ENCODE assay signal across 15 cellular contexts in genomic region chr9:126534431-126535186, GRCh38.
A peak's percentile ranks its signal among the peaks of the same experiment; 100 is the strongest.
DNase-seq lines count a peak whose midpoint lies in the region; ATAC-seq, FAIRE-seq and TF ChIP-seq lines count a peak whose summit lies in the region.
"Had no signal": no experiment of that assay in that cellular context is flagged by ENCODE, and none has a peak within 500 bp of the region (broad histone marks: within the 10 kb centered on the region; RNA-seq: fewer than 3 reads in every experiment).

No MANE protein-coding gene starts in this region.

- peak overlapping the region; percentile 62 for H3K4me3 Mint-ChIP-seq in glutamatergic neuron (ENCODE audit: unreplicated experiment)
- no peak overlapping the region for H3K4me3 Mint-ChIP-seq in activated CD4-positive, alpha-beta T cell treated with anti-CD3 and anti-CD28 coated beads, Interleukin-2, amount 10 ng/mL, durations not matched to agents 7 days and 5 days
- no peak overlapping the region for H3K4me3 Mint-ChIP-seq in activated T-cell treated with anti-CD3 and anti-CD28 coated beads, Interleukin-2, amount 50 U/mL, for 72 hours
- H3K4me3 Mint-ChIP-seq: activated T-cell treated with anti-CD3 and anti-CD28 coated beads, Interleukin-2, amount 50 U/mL, for 4 hours had no signal

- H3K4me3 ChIP-seq in NT2/D1 (ENCODE audit: insufficient read length, low read depth) (peak overlapping the region; percentile 33), osteoblast (ENCODE audit: insufficient read depth, low read length) (no peak overlapping the region)
- H3K4me3 ChIP-seq: thyroid gland had no signal

- POLR2A ChIA-PET in activated CD4-positive, alpha-beta T cell treated with anti-CD3 and anti-CD28 coated beads, Interleukin-2, amount 10 ng/mL, durations not matched to agents 7 days and 5 days (lab: Charles Lee), result no interaction called here
- POLR2A ChIA-PET in RWPE1 (lab: Yijun Ruan, JAX; ENCODE audit: low non-redundant PET), result no interaction called here

- no peaks in the 10 kb centered on the region for H3K9me3 ChIP-seq in NT2/D1 (ENCODE audit: insufficient read depth, low read length)
- H3K9me3 ChIP-seq in osteoblast (ENCODE audit: low read depth, low read length), result no peaks in the 10 kb centered on the region
- H3K9me3 ChIP-seq: thyroid gland had no signal

- intact Hi-C loops in left ventricle myocardium superior (cut with micrococcal nuclease), result no loop called here

- H4K20me1 ChIP-seq in osteoblast (ENCODE audit: insufficient read depth, low read length), result no peaks in the 10 kb centered on the region

- H3K9me3 Mint-ChIP-seq in glutamatergic neuron (ENCODE audit: unreplicated experiment), result peaks cover 10% of the 10 kb centered on the region
- no peaks in the 10 kb centered on the region for H3K9me3 Mint-ChIP-seq in activated CD4-positive, alpha-beta T cell treated with anti-CD3 and anti-CD28 coated beads, Interleukin-2, amount 10 ng/mL, durations not matched to agents 7 days and 5 days
- no peaks in the 10 kb centered on the region for H3K9me3 Mint-ChIP-seq in activated T-cell treated with anti-CD3 and anti-CD28 coated beads, Interleukin-2, amount 50 U/mL, for 72 hours
- H3K9me3 Mint-ChIP-seq: activated T-cell treated with anti-CD3 and anti-CD28 coated beads, Interleukin-2, amount 50 U/mL, for 4 hours had no signal

- peak overlapping the region; percentile 45 for H3K9ac ChIP-seq in NT2/D1 (ENCODE audit: insufficient read length, low read depth)

- peaks cover 8% of the 10 kb centered on the region for H3K27me3 Mint-ChIP-seq in glutamatergic neuron (ENCODE audit: unreplicated experiment)
- peaks cover 8% of the 10 kb centered on the region for H3K27me3 Mint-ChIP-seq in activated CD4-positive, alpha-beta T cell treated with anti-CD3 and anti-CD28 coated beads, Interleukin-2, amount 10 ng/mL, durations not matched to agents 7 days and 5 days
- peaks cover 59% of the 10 kb centered on the region for H3K27me3 Mint-ChIP-seq in activated T-cell treated with anti-CD3 and anti-CD28 coated beads, Interleukin-2, amount 50 U/mL, for 72 hours (ENCODE audit: low read depth)

- H3K4me1 ChIP-seq in NT2/D1 (ENCODE audit: insufficient read depth, insufficient read length), result peaks cover 24% of the 10 kb centered on the region
- H3K4me1 ChIP-seq in osteoblast (ENCODE audit: insufficient read depth, low read length), result no peaks in the 10 kb centered on the region
- H3K4me1 ChIP-seq: thyroid gland had no signal

- no peaks in the 10 kb centered on the region for H3K36me3 Mint-ChIP-seq in glutamatergic neuron (ENCODE audit: unreplicated experiment)
- no peaks in the 10 kb centered on the region for H3K36me3 Mint-ChIP-seq in activated CD4-positive, alpha-beta T cell treated with anti-CD3 and anti-CD28 coated beads, Interleukin-2, amount 10 ng/mL, durations not matched to agents 7 days and 5 days (ENCODE audit: low read depth)
- no peaks in the 10 kb centered on the region for H3K36me3 Mint-ChIP-seq in activated T-cell treated with anti-CD3 and anti-CD28 coated beads, Interleukin-2, amount 50 U/mL, for 72 hours (ENCODE audit: insufficient read depth in 2 of 2)

- H3K27ac Mint-ChIP-seq in glutamatergic neuron (ENCODE audit: unreplicated experiment), result peak overlapping the region; percentile 75
- no peak overlapping the region for H3K27ac Mint-ChIP-seq in activated CD4-positive, alpha-beta T cell treated with anti-CD3 and anti-CD28 coated beads, Interleukin-2, amount 10 ng/mL, durations not matched to agents 7 days and 5 days
- H3K27ac Mint-ChIP-seq in activated T-cell treated with anti-CD3 and anti-CD28 coated beads, Interleukin-2, amount 50 U/mL, for 72 hours, result no peak overlapping the region

- DNase-seq in NT2/D1 (ENCODE audit: low read depth, low spot score) (no peak), glutamatergic neuron (peak; percentile 73), osteoblast (ENCODE audit: insufficient read length, low spot score, missing footprints) (peak; percentile 69), left ventricle myocardium superior (no peak), RWPE1 (ENCODE audit: low spot score) (no peak)
- DNase-seq in activated CD4-positive, alpha-beta T cell treated with anti-CD3 and anti-CD28 coated beads, Interleukin-2, amount 10 ng/mL, durations not matched to agents 7 days and 5 days, result no peak
- no peak for DNase-seq in activated T-cell treated with anti-CD3 and anti-CD28 coated beads, Interleukin-2, amount 50 U/mL, for 72 hours
- DNase-seq: activated CD4-positive, alpha-beta T cell treated with anti-CD3 and anti-CD28 coated beads for 48 hours; activated T-cell treated with anti-CD3 and anti-CD28 coated beads, Interleukin-2, amount 50 U/mL, for 4 hours; central memory CD4-positive, alpha-beta T cell; MV-4-11; stimulated activated CD8-positive, alpha-beta memory T cell treated with anti-CD3 and anti-CD28 coated beads, Interleukin-4, amount 100 ng/mL, for 48 hours; thyroid gland had no signal

- no peaks in the 10 kb centered on the region for H3K36me3 ChIP-seq in NT2/D1 (ENCODE audit: insufficient read depth, insufficient read length, low read length)
- no peaks in the 10 kb centered on the region for H3K36me3 ChIP-seq in osteoblast (ENCODE audit: insufficient read depth, low read length)
- H3K36me3 ChIP-seq: thyroid gland had no signal

- peaks cover 42% of the 10 kb centered on the region for H3K4me1 Mint-ChIP-seq in glutamatergic neuron (ENCODE audit: low read depth, unreplicated experiment)
- H3K4me1 Mint-ChIP-seq in activated CD4-positive, alpha-beta T cell treated with anti-CD3 and anti-CD28 coated beads, Interleukin-2, amount 10 ng/mL, durations not matched to agents 7 days and 5 days, result no peaks in the 10 kb centered on the region
- no peaks in the 10 kb centered on the region for H3K4me1 Mint-ChIP-seq in activated T-cell treated with anti-CD3 and anti-CD28 coated beads, Interleukin-2, amount 50 U/mL, for 72 hours (ENCODE audit: low read depth)

- ATAC-seq in left ventricle myocardium superior, result no peak
- ATAC-seq in activated T-cell treated with anti-CD3 and anti-CD28 coated beads, Interleukin-2, amount 50 U/mL, for 72 hours (replicated peaks in 1 of 2), result no peak
- ATAC-seq: activated T-cell treated with anti-CD3 and anti-CD28 coated beads, Interleukin-2, amount 50 U/mL, for 4 hours had no signal

- CTCF ChIA-PET in activated CD4-positive, alpha-beta T cell treated with anti-CD3 and anti-CD28 coated beads, Interleukin-2, amount 10 ng/mL, durations not matched to agents 7 days and 5 days (lab: Charles Lee), result no interaction called here
- CTCF ChIA-PET in RWPE1 (lab: Yijun Ruan, JAX), result interaction anchor here (0.6 kb wide), 1 partner anchor 33 kb away, joined by 3 read pairs; no protein-coding TSS in a partner anchor

- FAIRE-seq in G401.6 (lab: Jason Lieb, UNC), result peak; percentile 99
- FAIRE-seq: endometrium had no signal

- no peak overlapping the region for H2AFZ ChIP-seq in osteoblast (ENCODE audit: low read length)

- H3K27ac ChIP-seq in osteoblast (ENCODE audit: low read depth, low read length) (no peak overlapping the region), RWPE1 (no peak overlapping the region)
- H3K27ac ChIP-seq: thyroid gland had no signal

- H3K27me3 ChIP-seq in NT2/D1 (ENCODE audit: insufficient read depth, insufficient read length) (peaks cover 25% of the 10 kb centered on the region), osteoblast (ENCODE audit: insufficient read depth, low read length) (peaks cover 74% of the 10 kb centered on the region)
- H3K27me3 ChIP-seq: thyroid gland had no signal

- no peak overlapping the region for H3K4me2 ChIP-seq in osteoblast (ENCODE audit: insufficient read depth, low read length)

- TF ChIP-seq CTCF in glutamatergic neuron (IDR thresholded peaks at IDR 0.05; ENCODE audit: partially characterized antibody, unreplicated experiment) (no peak), osteoblast (IDR thresholded peaks at IDR 0.05; ENCODE audit: extremely low read depth, low read depth, low read length) (no peak), RWPE1 (conservative IDR thresholded peaks at IDR 0.05; ENCODE audit: low read depth) (no peak)

- no peaks in the 10 kb centered on the region for H3K79me2 ChIP-seq in osteoblast (ENCODE audit: insufficient read depth, low read length)

Comparison
In these comparisons a context has a peak if more than half of its experiments do, and no peak if none do; other contexts are left out.
1. DNase-seq: peak in glutamatergic neuron (single experiment) and osteoblast (single experiment); none in NT2/D1 (single experiment), activated CD4-positive, alpha-beta T cell treated with anti-CD3 and anti-CD28 coated beads, Interleukin-2, amount 10 ng/mL, durations not matched to agents 7 days and 5 days (single experiment), left ventricle myocardium superior (single experiment), RWPE1 (single experiment) and activated T-cell treated with anti-CD3 and anti-CD28 coated beads, Interleukin-2, amount 50 U/mL, for 72 hours (0 of 2).